In genomic region chr14:75428230-75429104, GRCh38 we compare ENCODE assay signal across 8 cellular contexts. TPM values are rescaled to one million over a fixed set of nuclear protein-coding genes. Genes with fewer than 3 reads are reported as not detected.
DNase-seq lines count a peak whose midpoint lies in the region; ATAC-seq and TF ChIP-seq lines count a peak whose summit lies in the region.

No MANE protein-coding gene starts in this region.

- H3K9ac ChIP-seq in liver (ENCODE audit: low read depth in 1 of 2, low read length in 2 of 2) (peak overlapping the region; percentile 5 to 41), stomach smooth muscle (ENCODE audit: low read length in 2 of 2) (peak overlapping the region; percentile 73 to 75)

- peaks cover 3% of the 10 kb centered on the region for H3K4me1 ChIP-seq in RWPE2 (ENCODE audit: insufficient read depth, poor library complexity, severe bottlenecking)
- H3K4me1 ChIP-seq in liver (ENCODE audit: control insufficient read depth in 4 of 4, insufficient read depth in 4 of 4, low read length in 3 of 4) = peaks cover 9 to 52% (median 37%) of the 10 kb centered on the region in 4 donors
- H3K4me1 ChIP-seq in stomach smooth muscle (ENCODE audit: control insufficient read depth, insufficient read depth, low read length) = peaks cover 49% of the 10 kb centered on the region

- TF ChIP-seq CTCF in RWPE2 (IDR thresholded peaks at IDR 0.05; ENCODE audit: poor library complexity, severe bottlenecking) = no peak
- no peak for TF ChIP-seq CTCF in choroid plexus epithelial cell (conservative IDR thresholded peaks at IDR 0.05; ENCODE audit: low read depth, low read length)
- TF ChIP-seq CTCF in liver (IDR thresholded peaks at IDR 0.05; ENCODE audit: low read depth, low read length, missing input control) = no peak

- H3K27ac ChIP-seq in RWPE2 (ENCODE audit: poor library complexity, severe bottlenecking) (no peak overlapping the region), liver (ENCODE audit: low read depth in 1 of 2, low read length in 2 of 2) (peak overlapping the region; percentile 19 to 72), stomach smooth muscle (ENCODE audit: low read length) (peak overlapping the region; percentile 74)

- WGBS in liver = 3% methylated on average over 64 of the region's 64 CpGs

- no peak for TF ChIP-seq RAD21 in liver (IDR thresholded peaks at IDR 0.05)

- ATAC-seq in RWPE2 (ENCODE audit: low read depth) = peak; percentile 44

- in situ Hi-C loops in G401 (cut with HindIII; ENCODE audit: low sequenced_read_pairs) = no loop called here

- H3K4me3 ChIP-seq in RWPE2 (ENCODE audit: severe bottlenecking) = peak overlapping the region; percentile 98
- peak overlapping the region; percentile 74 for H3K4me3 ChIP-seq in choroid plexus epithelial cell (ENCODE audit: low read depth, low read length)
- peak overlapping the region; percentile 50 to 80 (median 66) for H3K4me3 ChIP-seq in liver (ENCODE audit: low read depth in 1 of 3, low read length in 3 of 3)
- peak overlapping the region; percentile 77 to 78 for H3K4me3 ChIP-seq in stomach smooth muscle (ENCODE audit: low read length in 2 of 2)

- H3K27me3 ChIP-seq in RWPE2 (ENCODE audit: insufficient read depth, poor library complexity, severe bottlenecking) (no peaks in the 10 kb centered on the region), liver (ENCODE audit: control insufficient read depth in 4 of 4, insufficient read depth in 4 of 4, low read length in 3 of 4) (no peaks in the 10 kb centered on the region), stomach smooth muscle (ENCODE audit: control insufficient read depth in 1 of 2, insufficient read depth in 2 of 2, low read length in 2 of 2) (no peaks in the 10 kb centered on the region)

- H3K36me3 ChIP-seq in RWPE2 (ENCODE audit: low read depth) = peaks cover 28% of the 10 kb centered on the region
- H3K36me3 ChIP-seq in liver (ENCODE audit: control insufficient read depth in 4 of 4, insufficient read depth in 3 of 4, low read depth in 1 of 4, low read length in 3 of 4) = no peaks in the 10 kb centered on the region
- peaks cover 5 to 10% of the 10 kb centered on the region in 2 donors for H3K36me3 ChIP-seq in stomach smooth muscle (ENCODE audit: control insufficient read depth in 2 of 2, insufficient read depth in 2 of 2, low read length in 2 of 2)

- DNase-seq in G401 (ENCODE audit: low spot score) (peak; percentile 51), HCEC 1CT (peak; percentile 41), RWPE2 (ENCODE audit: low spot score) (no peak), choroid plexus epithelial cell (ENCODE audit: low read depth) (peak; percentile 22), NCI-H1092 treated with DMSO at 0.1 percent for 48 hours (lab: John Stamatoyannopoulos, UW) (no peak), NCI-H146 treated with DMSO at 0.1 percent for 48 hours (lab: John Stamatoyannopoulos, UW; ENCODE audit: unreplicated experiment) (no peak)

- no peaks in the 10 kb centered on the region for H3K9me3 ChIP-seq in RWPE2 (ENCODE audit: severe bottlenecking)
- no peaks in the 10 kb centered on the region for H3K9me3 ChIP-seq in liver (ENCODE audit: control insufficient read depth in 4 of 4, low read length in 3 of 4)
- H3K9me3 ChIP-seq in stomach smooth muscle (ENCODE audit: control insufficient read depth in 2 of 2, low read length in 2 of 2) = no peaks in the 10 kb centered on the region

TF ChIP-seq in liver, 16 proteins besides CTCF, POLR2A, EP300 and RAD21:
- TF ChIP-seq TAF1 (conservative IDR thresholded peaks at IDR 0.05) (no peak), SP1 (IDR thresholded peaks at IDR 0.05) (no peak), JUND (IDR thresholded peaks at IDR 0.05) (no peak), ZBTB33 (IDR thresholded peaks at IDR 0.05) (no peak), RXRA (IDR thresholded peaks at IDR 0.05) (no peak), GABPA (IDR thresholded peaks at IDR 0.05 in 1 of 2, conservative IDR thresholded peaks at IDR 0.05 in 1 of 2) (no peak), ATF3 (IDR thresholded peaks at IDR 0.05) (no peak)

RNA-seq across cellular contexts. Expression of gene JDP2, which starts 0.6 kb away (rescaled TPM):
- total RNA-seq in G401 (2014; rRNA removed; shearing (Covaris generic)) = 37.4 and 40.7 TPM in 2 replicates
- total RNA-seq in liver = 10 to 100 TPM in 1 of 2 donors, 1 to 10 TPM in 1; 8.6 to 14.6 TPM
- 1 to 10 TPM; 2.4 to 8.8 TPM for polyA plus RNA-seq in liver

Comparison
In these comparisons a context has a peak if more than half of its experiments do, and no peak if none do; other contexts are left out.
1. DNase-seq: peak in G401 (single experiment), HCEC 1CT (single experiment) and choroid plexus epithelial cell (single experiment); none in RWPE2 (single experiment), NCI-H1092 treated with DMSO at 0.1 percent for 48 hours (single experiment) and NCI-H146 treated with DMSO at 0.1 percent for 48 hours (single experiment).
2. Peak in every context shown above with its lines, with median percentiles within 50 percentile points of each other: H3K4me3 ChIP-seq.